Comparison of ENCODE assay signal across 19 cellular contexts in the genomic region with DNA sequence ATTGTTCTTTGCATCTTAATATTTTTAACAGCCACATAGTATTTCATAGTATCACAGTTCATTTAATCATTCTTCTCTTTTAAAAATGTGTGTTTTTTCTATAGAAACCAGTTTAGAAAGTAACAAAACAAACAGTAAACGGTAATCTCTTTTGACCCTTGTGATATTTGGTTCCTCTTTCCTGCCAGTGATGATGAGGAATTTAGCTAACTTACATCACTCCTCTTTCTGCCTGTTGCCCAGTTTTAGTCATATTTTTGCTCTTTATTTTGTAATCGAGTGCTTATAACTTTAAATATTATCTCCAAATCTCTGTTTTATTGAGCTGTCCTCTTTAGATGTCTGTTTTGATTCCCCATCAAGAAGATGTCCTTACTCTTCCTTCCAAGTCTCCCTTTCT.
"Had no signal": no experiment of that assay in that cellular context is flagged by ENCODE, and none has a peak within 500 bp of the region (broad histone marks: within the 10 kb centered on the region; RNA-seq: fewer than 3 reads in every experiment).

No MANE protein-coding gene starts in this region.

- H3K4me1 ChIP-seq: lower lobe of right lung had no signal

- H3K27ac ChIP-seq: brain microvascular endothelial cell, lower lobe of right lung, spleen had no signal

- H3K27me3 ChIP-seq: brain microvascular endothelial cell, spleen had no signal

- H3K36me3 ChIP-seq: brain microvascular endothelial cell, lower lobe of right lung, spleen had no signal

- H3K9me3 ChIP-seq: lower lobe of right lung had no signal

- ATAC-seq: activated CD8-positive, alpha-beta T cell treated with anti-CD3 and anti-CD28 coated beads, Interleukin-2, amount 10 ng/mL, durations not matched to agents 7 days and 5 days; activated naive CD8-positive, alpha-beta T cell treated with anti-CD3 and anti-CD28 coated beads, Interleukin-2, amount 50 U/mL, for 24 hours; lower lobe of right lung; stimulated activated naive B cell treated with anti-CD40 and anti-IgM and Interleukin-4, amounts not matched to agents 10 μg/mL and 1 μg/mL and 100 μg/mL, for 72 hours; WTC11 had no signal

- FAIRE-seq: colon, endometrium, frontal cortex, keratinocyte had no signal

- DNase-seq: activated CD4-positive, alpha-beta T cell treated with anti-CD3 and anti-CD28 coated beads for 48 hours; activated CD8-positive, alpha-beta T cell treated with anti-CD3 and anti-CD28 coated beads, Interleukin-2, amount 10 ng/mL, durations not matched to agents 7 days and 5 days; activated naive CD4-positive, alpha-beta T cell treated with anti-CD3 and anti-CD28 coated beads, Interleukin-2, amount 10 ng/mL, durations not matched to agents 7 days and 5 days; activated naive CD8-positive, alpha-beta T cell treated with anti-CD3 and anti-CD28 coated beads, Interleukin-2, amount 50 U/mL, for 24 hours; activated T-cell treated with anti-CD3 and anti-CD28 coated beads, Interleukin-2, amount 50 U/mL, for 24 hours; aorta; brain microvascular endothelial cell; central memory CD4-positive, alpha-beta T cell; erythroblast; lower lobe of right lung; retina; spleen; stimulated activated CD4-positive, alpha-beta T cell treated with anti-CD3 and anti-CD28 coated beads, Interleukin-4, amount 100 ng/mL, for 4 hours; stimulated activated naive B cell treated with anti-CD40 and anti-IgM and Interleukin-4, amounts not matched to agents 10 μg/mL and 1 μg/mL and 100 μg/mL, for 72 hours had no signal

- H3K4me3 ChIP-seq: lower lobe of right lung, spleen had no signal
